ENCODE assay signal across 8 cellular contexts in genomic region chr6:28080631-28081485, GRCh38. TPM values are rescaled to one million over a fixed set of nuclear protein-coding genes. Genes with fewer than 3 reads are reported as not detected.
DNase-seq lines count a peak whose midpoint lies in the region; ATAC-seq and TF ChIP-seq lines count a peak whose summit lies in the region.

No MANE protein-coding gene starts in this region.

- intact Hi-C loops in activated CD4-positive, alpha-beta T cell treated with anti-CD3 and anti-CD28 coated beads, Interleukin-2, amount 10 ng/mL, durations not matched to agents 24 days and 14 days (cut with micrococcal nuclease) = loop anchor here (1.0 to 10.0 kb wide), 6 partner anchors 23 to 326 kb away; partner anchors contain the start of genes ZKSCAN3 and ZKSCAN8

- H3K4me1 Mint-ChIP-seq in activated CD4-positive, alpha-beta T cell treated with anti-CD3 and anti-CD28 coated beads, Interleukin-2, amount 10 ng/mL, durations not matched to agents 24 days and 14 days = peaks cover 14% of the 10 kb centered on the region

- H3K27ac ChIP-seq in coronary artery (peak overlapping the region; percentile 81 to 87), layer of hippocampus (ENCODE audit: low read depth, low read length) (peak overlapping the region; percentile 85)

- H3K4me3 ChIP-seq in BE2C (ENCODE audit: low read depth, low read length) (peak overlapping the region; percentile 99), coronary artery (peak overlapping the region; percentile 77)

- no peaks in the 10 kb centered on the region for H3K9me3 ChIP-seq in BE2C

- peaks cover 3% of the 10 kb centered on the region for H3K36me3 Mint-ChIP-seq in activated CD4-positive, alpha-beta T cell treated with anti-CD3 and anti-CD28 coated beads, Interleukin-2, amount 10 ng/mL, durations not matched to agents 24 days and 14 days (ENCODE audit: low read depth)

- ATAC-seq in GM19324 (IDR thresholded peaks at IDR 0.05; ENCODE audit: low FRiP score, unreplicated experiment) (peak; percentile 85), HG03460 (IDR thresholded peaks at IDR 0.05; ENCODE audit: unreplicated experiment) (peak; percentile 77)

- no peaks in the 10 kb centered on the region for H3K27me3 Mint-ChIP-seq in activated CD4-positive, alpha-beta T cell treated with anti-CD3 and anti-CD28 coated beads, Interleukin-2, amount 10 ng/mL, durations not matched to agents 24 days and 14 days

- peak overlapping the region; percentile 97 for H3K4me3 Mint-ChIP-seq in activated CD4-positive, alpha-beta T cell treated with anti-CD3 and anti-CD28 coated beads, Interleukin-2, amount 10 ng/mL, durations not matched to agents 24 days and 14 days

- no peaks in the 10 kb centered on the region for H3K27me3 ChIP-seq in BE2C
- no peaks in the 10 kb centered on the region for H3K27me3 ChIP-seq in layer of hippocampus (ENCODE audit: control insufficient read depth, insufficient read depth, low read length)

- H3K27ac Mint-ChIP-seq in activated CD4-positive, alpha-beta T cell treated with anti-CD3 and anti-CD28 coated beads, Interleukin-2, amount 10 ng/mL, durations not matched to agents 24 days and 14 days = peak overlapping the region; percentile 94

- no peaks in the 10 kb centered on the region for H3K36me3 ChIP-seq in BE2C

- no peaks in the 10 kb centered on the region for H3K9me3 Mint-ChIP-seq in activated CD4-positive, alpha-beta T cell treated with anti-CD3 and anti-CD28 coated beads, Interleukin-2, amount 10 ng/mL, durations not matched to agents 24 days and 14 days

- DNase-seq in BE2C (peak; percentile 91), NCI-H524 (lab: John Stamatoyannopoulos, UW) (peak; percentile 95), coronary artery (ENCODE audit: low spot score) (peak; percentile 96)
- peak; percentile 97 for DNase-seq in activated CD4-positive, alpha-beta T cell treated with anti-CD3 and anti-CD28 coated beads, Interleukin-2, amount 10 ng/mL, durations not matched to agents 24 days and 14 days
- peak; percentile 73 to 78 for DNase-seq in stimulated activated CD4-positive, alpha-beta T cell treated with anti-CD3 and anti-CD28 coated beads, Interleukin-1b, Interleukin-23, amount 100 ng/mL, for 1 hour (ENCODE audit: low read depth in 2 of 2)

- H3K4me1 ChIP-seq in BE2C = no peaks in the 10 kb centered on the region

- TF ChIP-seq CTCF in BE2C (IDR thresholded peaks at IDR 0.05; ENCODE audit: low read depth, low read length) (no peak), coronary artery (IDR thresholded peaks at IDR 0.05) (no peak)

RNA-seq across cellular contexts. Expression of gene ZNF165, which starts 0.5 kb away (rescaled TPM):
- 1.4 TPM for polyA plus RNA-seq in BE2C (2012; ENCODE audit: insufficient read depth, insufficient read length, low read depth)
- 0.26 and 0.47 TPM in 2 replicates for total RNA-seq in activated CD4-positive, alpha-beta T cell treated with anti-CD3 and anti-CD28 coated beads, Interleukin-2, amount 10 ng/mL, durations not matched to agents 24 days and 14 days

RNA-seq across cellular contexts. Expression of gene ZSCAN16, which starts 43.6 kb away (rescaled TPM):
- 5.3 TPM for polyA plus RNA-seq in BE2C (2012; ENCODE audit: insufficient read depth, insufficient read length, low read depth)
- total RNA-seq in activated CD4-positive, alpha-beta T cell treated with anti-CD3 and anti-CD28 coated beads, Interleukin-2, amount 10 ng/mL, durations not matched to agents 24 days and 14 days = 3.0 and 4.0 TPM in 2 replicates

Comparison
In these comparisons a context has a peak if more than half of its experiments do, and no peak if none do; other contexts are left out.
1. Peak in every context shown above with its lines: DNase-seq, ATAC-seq, H3K4me3 ChIP-seq and H3K27ac ChIP-seq.